20 cellular contexts compared by ENCODE assay signal in genomic region chr20:53028337-53029007, GRCh38. TPM values are rescaled to one million over a fixed set of nuclear protein-coding genes. Genes with fewer than 3 reads are reported as not detected.
A peak's percentile ranks its signal among the peaks of the same experiment; 100 is the strongest.
DNase-seq lines count a peak whose midpoint lies in the region; ATAC-seq, FAIRE-seq and TF ChIP-seq lines count a peak whose summit lies in the region.
"Had no signal": no experiment of that assay in that cellular context is flagged by ENCODE, and none has a peak within 500 bp of the region (broad histone marks: within the 10 kb centered on the region; RNA-seq: fewer than 3 reads in every experiment).

No MANE protein-coding gene starts in this region.

- H3K9me3 Mint-ChIP-seq in astrocyte (ENCODE audit: unreplicated experiment) = no peaks in the 10 kb centered on the region
- H3K9me3 Mint-ChIP-seq: neural progenitor cell had no signal

- TF ChIP-seq CTCF in astrocyte (IDR thresholded peaks at IDR 0.05; ENCODE audit: insufficient read depth, low read depth, low read length) = no peak
- TF ChIP-seq CTCF in left ventricle myocardium inferior (IDR thresholded peaks at IDR 0.05; ENCODE audit: borderline replicate concordance) = no peak

- H3K36me3 Mint-ChIP-seq in astrocyte (ENCODE audit: low read depth, unreplicated experiment) = no peaks in the 10 kb centered on the region
- H3K36me3 Mint-ChIP-seq: neural progenitor cell had no signal

- H3K27ac Mint-ChIP-seq in astrocyte (ENCODE audit: unreplicated experiment) = no peak overlapping the region
- H3K27ac Mint-ChIP-seq: neural progenitor cell had no signal

- in situ Hi-C loops in Caki2 (cut with HindIII; ENCODE audit: low pct_unique_long_range_greater_than_20kb, low sequenced_read_pairs) = no loop called here

- H3K4me3 ChIP-seq in astrocyte (ENCODE audit: insufficient read depth, low read depth, low read length) = no peak overlapping the region
- no peak overlapping the region for H3K4me3 ChIP-seq in left ventricle myocardium inferior
- H3K4me3 ChIP-seq: adrenal gland, GM12878, K562, neural progenitor cell had no signal

- H3K27me3 ChIP-seq in astrocyte (ENCODE audit: insufficient read depth, low read length) (no peaks in the 10 kb centered on the region), left ventricle myocardium inferior (ENCODE audit: low read depth) (no peaks in the 10 kb centered on the region)
- H3K27me3 ChIP-seq: adrenal gland, neural progenitor cell had no signal

- no peak for ATAC-seq in HG03354 (IDR thresholded peaks at IDR 0.05; ENCODE audit: poor library complexity, severe bottlenecking, unreplicated experiment)
- ATAC-seq in GM18868 (IDR thresholded peaks at IDR 0.05; ENCODE audit: unreplicated experiment) = no peak
- no peak for ATAC-seq in HG02981 (IDR thresholded peaks at IDR 0.05; ENCODE audit: unreplicated experiment)
- ATAC-seq: GM12878, HCT116, K562, Right ventricle myocardium inferior had no signal

- H3K27ac ChIP-seq in astrocyte (ENCODE audit: low read depth, low read length) (no peak overlapping the region), left ventricle myocardium inferior (replicated peaks) (no peak overlapping the region)
- H3K27ac ChIP-seq: adrenal gland, neural progenitor cell, WERI-Rb-1 had no signal

- peaks cover 9% of the 10 kb centered on the region for H3K4me1 Mint-ChIP-seq in astrocyte (ENCODE audit: low read depth, unreplicated experiment)

- H3K36me3 ChIP-seq in astrocyte (ENCODE audit: insufficient read depth, low read length) = no peaks in the 10 kb centered on the region
- no peaks in the 10 kb centered on the region for H3K36me3 ChIP-seq in left ventricle myocardium inferior
- H3K36me3 ChIP-seq: adrenal gland, neural progenitor cell, WERI-Rb-1 had no signal

- no peak overlapping the region for H3K4me2 ChIP-seq in astrocyte (ENCODE audit: low read length)
- H3K4me2 ChIP-seq: neural progenitor cell had no signal

- no peak overlapping the region for H3K9ac ChIP-seq in astrocyte (ENCODE audit: low read length)
- H3K9ac ChIP-seq: neural progenitor cell had no signal

- peaks cover 2% of the 10 kb centered on the region for H3K27me3 Mint-ChIP-seq in astrocyte (ENCODE audit: low read depth, unreplicated experiment)

- DNase-seq in Caki2 (ENCODE audit: low read depth) (peak; percentile 48), M059J (ENCODE audit: low read depth) (peak; percentile 88), astrocyte (ENCODE audit: low read depth) (peak; percentile 61), left ventricle myocardium inferior (no peak)
- peak in 2 of 3 donors; percentile 47 to 51 for DNase-seq in stimulated activated CD4-positive, alpha-beta T cell treated with anti-CD3 and anti-CD28 coated beads, Interleukin-12 subunit alpha, Interleukin-12 subunit beta, amount 100 ng/mL, for 48 hours (ENCODE audit: low read depth in 2 of 3, low spot score in 1 of 3)
- DNase-seq: central memory CD4-positive, alpha-beta T cell; erythroblast; GDM1; NCI-H2081; NCI-H510A treated with DMSO at 0.1 percent for 48 hours; WERI-Rb-1 had no signal

- no peak overlapping the region for H3K4me3 Mint-ChIP-seq in astrocyte (ENCODE audit: unreplicated experiment)
- H3K4me3 Mint-ChIP-seq: neural progenitor cell had no signal

- intact Hi-C loops in left ventricle myocardium inferior (cut with micrococcal nuclease) = no loop called here

- H4K20me1 ChIP-seq in astrocyte (ENCODE audit: insufficient read depth, low read length) = no peaks in the 10 kb centered on the region

- H2AFZ ChIP-seq in astrocyte (ENCODE audit: low read depth, low read length) = no peak overlapping the region
- H2AFZ ChIP-seq: neural progenitor cell had no signal

- H3K79me2 ChIP-seq in astrocyte (ENCODE audit: insufficient read depth, low read length) = no peaks in the 10 kb centered on the region

- H3K9me3 ChIP-seq in astrocyte (ENCODE audit: insufficient read depth, low read depth, low read length) (no peaks in the 10 kb centered on the region), left ventricle myocardium inferior (replicated peaks) (no peaks in the 10 kb centered on the region)
- H3K9me3 ChIP-seq: adrenal gland had no signal

- no peak for FAIRE-seq in astrocyte (lab: Jason Lieb, UNC)
- FAIRE-seq: GM12878, K562 had no signal

- H3K4me1 ChIP-seq in astrocyte (ENCODE audit: insufficient read depth, low read length) (no peaks in the 10 kb centered on the region), left ventricle myocardium inferior (no peaks in the 10 kb centered on the region)

RNA-seq across cellular contexts. Expression of gene TSHZ2, which starts 56.3 kb away (rescaled TPM):
- total RNA-seq in Caki2 (2014; rRNA removed; shearing (Covaris generic); ENCODE audit: low replicate concordance) = 0.23 and 4.1 TPM in 2 replicates
- total RNA-seq in M059J (2014; rRNA removed; shearing (Covaris generic)) = 5.5 and 11.9 TPM in 2 replicates
- total RNA-seq in astrocyte (0.72 and 1.2 TPM in 2 replicates), left ventricle myocardium inferior (3.1 TPM)
